ENCODE assay signal across 21 cellular contexts in the genomic region with DNA sequence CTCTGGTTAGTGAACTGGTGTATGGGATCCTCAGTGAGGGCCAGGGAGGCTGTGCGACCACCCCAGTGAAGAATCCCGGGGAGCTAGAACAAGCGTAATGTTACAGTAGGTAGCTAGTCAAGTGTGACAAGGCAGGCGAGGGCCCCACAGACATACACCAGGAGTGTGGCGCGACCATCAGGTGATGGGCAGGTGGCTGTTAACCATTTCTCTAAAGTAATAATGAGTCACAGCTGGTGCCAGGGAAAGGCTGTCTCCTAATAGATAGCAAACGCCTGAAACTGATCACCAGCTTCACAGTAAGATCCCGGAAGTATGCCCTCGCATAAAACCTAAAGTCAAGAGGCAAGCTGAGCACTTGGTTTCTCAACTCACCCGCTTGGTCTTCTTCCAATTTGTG. TPM values are rescaled to one million over a fixed set of nuclear protein-coding genes. Genes with fewer than 3 reads are reported as not detected.
DNase-seq lines count a peak whose midpoint lies in the region; ATAC-seq and TF ChIP-seq lines count a peak whose summit lies in the region.
"Had no signal": no experiment of that assay in that cellular context is flagged by ENCODE, and none has a peak within 500 bp of the region (broad histone marks: within the 10 kb centered on the region; RNA-seq: fewer than 3 reads in every experiment).

No MANE protein-coding gene starts in this region.

- DNase-seq in NCI-H345 (lab: John Stamatoyannopoulos, UW) (peak; percentile 43), NCI-H345 treated with DMSO at 0.1 percent for 48 hours (lab: John Stamatoyannopoulos, UW; ENCODE audit: unreplicated experiment) (no peak), renal cortical epithelial cell (ENCODE audit: low read depth) (peak; percentile 58), nephron progenitor cell (no peak)
- DNase-seq in Jurkat, Clone E6-1 (ENCODE audit: low read depth, low spot score) = peak; percentile 55
- DNase-seq: activated naive CD4-positive, alpha-beta T cell treated with anti-CD3 and anti-CD28 coated beads, Interleukin-2, amount 10 ng/mL, durations not matched to agents 7 days and 5 days; body of pancreas; CD8-positive, alpha-beta T cell; dermis blood vessel endothelial cell; midbrain; NCI-H1436; NCI-H748 treated with DMSO at 0.1 percent for 48 hours; small intestine; trophoblast cell had no signal

- peak overlapping the region; percentile 15; the same call in 1 of the 2 replicates for H3K9ac ChIP-seq in OCI-LY3 (ENCODE audit: low read length)

- peaks cover 67% of the 10 kb centered on the region for H3K4me1 ChIP-seq in OCI-LY3 (ENCODE audit: low read length)

- no peak overlapping the region for H3K4me3 Mint-ChIP-seq in nephron progenitor cell
- H3K4me3 Mint-ChIP-seq: activated naive CD4-positive, alpha-beta T cell treated with anti-CD3 and anti-CD28 coated beads, Interleukin-2, amount 10 ng/mL, durations not matched to agents 7 days and 5 days; CD8-positive, alpha-beta T cell; T-helper 1 cell treated with Interleukin-12 subunit alpha and Interleukin-12 subunit beta and Interleukin-4 antibody, amounts not matched to agents 30 μg/mL and 1 μg/mL, for 36 hours had no signal

- H3K27me3 ChIP-seq in OCI-LY3 (ENCODE audit: low read depth, low read length) = peaks cover 8% of the 10 kb centered on the region
- H3K27me3 ChIP-seq: body of pancreas, esophagus muscularis mucosa had no signal

- no peak for TF ChIP-seq CTCF in OCI-LY3 (IDR thresholded peaks at IDR 0.05; ENCODE audit: low read depth, low read length)
- TF ChIP-seq CTCF in nephron progenitor cell (IDR thresholded peaks at IDR 0.05) = no peak

- no peaks in the 10 kb centered on the region for H3K36me3 ChIP-seq in OCI-LY3 (replicated peaks; ENCODE audit: low read depth, low read length)
- H3K36me3 ChIP-seq: esophagus muscularis mucosa had no signal

- peaks cover 36% of the 10 kb centered on the region for H3K4me1 Mint-ChIP-seq in nephron progenitor cell

- no peak overlapping the region for H3K27ac Mint-ChIP-seq in nephron progenitor cell
- H3K27ac Mint-ChIP-seq: activated naive CD4-positive, alpha-beta T cell treated with anti-CD3 and anti-CD28 coated beads, Interleukin-2, amount 10 ng/mL, durations not matched to agents 7 days and 5 days; CD8-positive, alpha-beta T cell; T-helper 1 cell treated with Interleukin-12 subunit alpha and Interleukin-12 subunit beta and Interleukin-4 antibody, amounts not matched to agents 30 μg/mL and 1 μg/mL, for 36 hours had no signal

- H3K4me3 ChIP-seq in Jurkat, Clone E6-1 (ENCODE audit: low read length) = no peak overlapping the region
- peak overlapping the region; percentile 9 for H3K4me3 ChIP-seq in OCI-LY3 (ENCODE audit: low read length)
- H3K4me3 ChIP-seq: A549, body of pancreas, esophagus muscularis mucosa, K562 had no signal

- ATAC-seq in GM21723 (IDR thresholded peaks at IDR 0.05; ENCODE audit: unreplicated experiment) (no peak), GM19463 (IDR thresholded peaks at IDR 0.05; ENCODE audit: unreplicated experiment) (no peak)
- ATAC-seq: A549; body of pancreas; CD8-positive, alpha-beta T cell; K562 had no signal

- peaks cover 3% of the 10 kb centered on the region for H3K27me3 Mint-ChIP-seq in nephron progenitor cell (ENCODE audit: low read depth, poor library complexity)
- H3K27me3 Mint-ChIP-seq: activated naive CD4-positive, alpha-beta T cell treated with anti-CD3 and anti-CD28 coated beads, Interleukin-2, amount 10 ng/mL, durations not matched to agents 7 days and 5 days had no signal

- H3K79me2 ChIP-seq in OCI-LY3 (ENCODE audit: low read length) = no peaks in the 10 kb centered on the region

- H3K9me3 Mint-ChIP-seq in nephron progenitor cell = no peaks in the 10 kb centered on the region
- H3K9me3 Mint-ChIP-seq: activated naive CD4-positive, alpha-beta T cell treated with anti-CD3 and anti-CD28 coated beads, Interleukin-2, amount 10 ng/mL, durations not matched to agents 7 days and 5 days; CD8-positive, alpha-beta T cell; T-helper 1 cell treated with Interleukin-12 subunit alpha and Interleukin-12 subunit beta and Interleukin-4 antibody, amounts not matched to agents 30 μg/mL and 1 μg/mL, for 36 hours had no signal

- H4K20me1 ChIP-seq in OCI-LY3 (ENCODE audit: insufficient read depth, low read length) = no peaks in the 10 kb centered on the region

- H3K36me3 Mint-ChIP-seq in nephron progenitor cell (ENCODE audit: low read depth) = no peaks in the 10 kb centered on the region
- H3K36me3 Mint-ChIP-seq: activated naive CD4-positive, alpha-beta T cell treated with anti-CD3 and anti-CD28 coated beads, Interleukin-2, amount 10 ng/mL, durations not matched to agents 7 days and 5 days; CD8-positive, alpha-beta T cell had no signal

- H3K27ac ChIP-seq in OCI-LY3 (ENCODE audit: low read length) = no peak overlapping the region
- H3K27ac ChIP-seq: body of pancreas had no signal

- peak overlapping the region; percentile 87 for H2AFZ ChIP-seq in OCI-LY3 (ENCODE audit: low read depth, low read length)

- H3K4me2 ChIP-seq in OCI-LY3 (ENCODE audit: low read length) = peak overlapping the region; percentile 62
- H3K4me2 ChIP-seq: A549 had no signal

- no peaks in the 10 kb centered on the region for H3K9me3 ChIP-seq in OCI-LY3 (ENCODE audit: insufficient read depth, low read length)
- H3K9me3 ChIP-seq: A549, body of pancreas, esophagus muscularis mucosa had no signal

RNA-seq across cellular contexts. Expression of a gene that starts 40.5 kb away (rescaled TPM):
- polyA plus RNA-seq in Jurkat, Clone E6-1 (2012; ENCODE audit: insufficient read depth, insufficient read length) = 48.5 TPM
- total RNA-seq in renal cortical epithelial cell = 20.6 and 26.2 TPM in 2 replicates

Comparison
In these comparisons a context has a peak if more than half of its experiments do, and no peak if none do; other contexts are left out.
1. DNase-seq: peak in NCI-H345 (single experiment), Jurkat, Clone E6-1 (single experiment) and renal cortical epithelial cell (single experiment); none in NCI-H345 treated with DMSO at 0.1 percent for 48 hours (single experiment) and nephron progenitor cell (single experiment).